ENCODE assay signal across 16 cellular contexts in genomic region chr9:89449261-89449671, GRCh38. TPM values are rescaled to one million over a fixed set of nuclear protein-coding genes. Genes with fewer than 3 reads are reported as not detected.
DNase-seq lines count a peak whose midpoint lies in the region; ATAC-seq, FAIRE-seq and TF ChIP-seq lines count a peak whose summit lies in the region.
"Had no signal": no experiment of that assay in that cellular context is flagged by ENCODE, and none has a peak within 500 bp of the region (broad histone marks: within the 10 kb centered on the region; RNA-seq: fewer than 3 reads in every experiment).

No MANE protein-coding gene starts in this region.

- no peak overlapping the region for H3K23ac ChIP-seq in IMR-90 (ENCODE audit: low read depth, low read length)

- CTCF ChIA-PET in activated CD4-positive, alpha-beta T cell treated with anti-CD3 and anti-CD28 coated beads for 36 hours (lab: Charles Lee) = interaction anchor here (0.6 to 14.9 kb wide), 7 partner anchors 8 to 100 kb away, joined by 3 to 118 read pairs (median 7); no protein-coding TSS in a partner anchor
- CTCF ChIA-PET in IMR-90 (lab: Yijun Ruan, JAX) = no interaction called here
- CTCF ChIA-PET in K562 (lab: Yijun Ruan, JAX; ENCODE audit: low intra/inter-chr PET ratio) = no interaction called here

- no peaks in the 10 kb centered on the region for H3K79me1 ChIP-seq in IMR-90 (ENCODE audit: low read depth in 1 of 2, low read length in 2 of 2)

- no peaks in the 10 kb centered on the region for H3K27me3 Mint-ChIP-seq in activated CD4-positive, alpha-beta T cell treated with anti-CD3 and anti-CD28 coated beads for 36 hours
- H3K27me3 Mint-ChIP-seq: dendritic cell treated with granulocyte-macrophage colony-stimulating factor and Interleukin-4, amounts not matched to agents 40 ng/mL and 50 ng/mL, for 4 days had no signal

- no peaks in the 10 kb centered on the region for H3K9me3 Mint-ChIP-seq in activated CD4-positive, alpha-beta T cell treated with anti-CD3 and anti-CD28 coated beads for 36 hours (ENCODE audit: low read depth)
- H3K9me3 Mint-ChIP-seq: dendritic cell treated with granulocyte-macrophage colony-stimulating factor and Interleukin-4, amounts not matched to agents 40 ng/mL and 50 ng/mL, for 4 days had no signal

- H2BK20ac ChIP-seq in IMR-90 (ENCODE audit: low read depth, low read length) = no peak overlapping the region

- no peak overlapping the region for H2AK9ac ChIP-seq in IMR-90 (replicated peaks; ENCODE audit: low read depth, low read length, poor library complexity)

- peaks cover 4% of the 10 kb centered on the region for H3K36me3 ChIP-seq in IMR-90 (ENCODE audit: control insufficient read depth, insufficient read depth, low read length)
- H3K36me3 ChIP-seq in K562 (ENCODE audit: control insufficient read depth, insufficient read depth, low read length) = no peaks in the 10 kb centered on the region
- H3K36me3 ChIP-seq: right atrium auricular region, vagina had no signal

- no peak overlapping the region for H4K5ac ChIP-seq in IMR-90 (ENCODE audit: low read depth, low read length)

- peaks cover 95% of the 10 kb centered on the region for H3K4me1 Mint-ChIP-seq in activated CD4-positive, alpha-beta T cell treated with anti-CD3 and anti-CD28 coated beads for 36 hours

- H3K9me3 ChIP-seq in IMR-90 (ENCODE audit: control insufficient read depth, insufficient read depth, low read length) = no peaks in the 10 kb centered on the region
- no peaks in the 10 kb centered on the region for H3K9me3 ChIP-seq in K562 (replicated peaks; ENCODE audit: control insufficient read depth, insufficient read depth, low read depth, low read length)
- H3K9me3 ChIP-seq: A549, Caco-2, right atrium auricular region, vagina had no signal

- in situ Hi-C loops in IMR-90 (cut with MboI; ENCODE audit: low sequenced_read_pairs) = no loop called here
- in situ Hi-C loops in K562 (cut with MboI) = no loop called here

- POLR2A ChIA-PET in activated CD4-positive, alpha-beta T cell treated with anti-CD3 and anti-CD28 coated beads for 36 hours (lab: Charles Lee) = interaction anchor here (0.8 to 2.0 kb wide), 3 partner anchors 8 to 22 kb away, joined by 4 to 10 read pairs (median 9); no protein-coding TSS in a partner anchor
- POLR2A ChIA-PET in IMR-90 (lab: Charles Lee; ENCODE audit: unreplicated experiment) (no interaction called here), K562 (lab: Yijun Ruan, JAX) (interaction anchor here (1.0 kb wide), 1 partner anchor 10 kb away, joined by 5 read pairs; no protein-coding TSS in a partner anchor)

- H3K4me3 Mint-ChIP-seq in activated CD4-positive, alpha-beta T cell treated with anti-CD3 and anti-CD28 coated beads for 36 hours = peak overlapping the region; percentile 33
- H3K4me3 Mint-ChIP-seq: dendritic cell treated with granulocyte-macrophage colony-stimulating factor and Interleukin-4, amounts not matched to agents 40 ng/mL and 50 ng/mL, for 4 days had no signal

- H2BK15ac ChIP-seq in IMR-90 (ENCODE audit: low read depth, low read length) = no peak overlapping the region

- H4K20me1 ChIP-seq in IMR-90 (ENCODE audit: insufficient read depth, low read length) = no peaks in the 10 kb centered on the region
- no peaks in the 10 kb centered on the region; the same call in 1 of the 2 replicates for H4K20me1 ChIP-seq in K562 (replicated peaks; ENCODE audit: control insufficient read depth, insufficient read depth, low read length)

- no peak overlapping the region for H4K8ac ChIP-seq in IMR-90 (ENCODE audit: low read depth in 2 of 2, low read length in 2 of 2)

- H3K36me3 Mint-ChIP-seq in activated CD4-positive, alpha-beta T cell treated with anti-CD3 and anti-CD28 coated beads for 36 hours (ENCODE audit: low read depth) = peaks cover 72% of the 10 kb centered on the region

- no peak overlapping the region for H4K91ac ChIP-seq in IMR-90 (ENCODE audit: insufficient read depth, low read depth, low read length)

- intact Hi-C loops in activated CD4-positive, alpha-beta T cell treated with anti-CD3 and anti-CD28 coated beads for 36 hours (cut with DNase I, micrococcal nuclease) = no loop called here
- intact Hi-C loops in IMR-90 (cut with micrococcal nuclease) = no loop called here
- intact Hi-C loops in K562 (cut with micrococcal nuclease) = no loop called here

- dilution Hi-C loops in IMR-90 (cut with HindIII; ENCODE audit: low sequenced_read_pairs, unreplicated experiment) = no loop called here

- TF ChIP-seq EP300 in K562 (IDR thresholded peaks at IDR 0.05; ENCODE audit: low read length) = no peak

- no peak for DNase-seq in activated CD4-positive, alpha-beta T cell treated with anti-CD3 and anti-CD28 coated beads for 36 hours
- DNase-seq in activated CD4-positive, alpha-beta T cell treated with anti-CD3 and anti-CD28 coated beads, Interleukin-2, amount 50 U/mL, for 1 hour = no peak
- DNase-seq in IMR-90 = no peak
- no peak for DNase-seq in K562 (ENCODE audit: extremely low read depth in 1 of 4, low spot score in 3 of 4)
- DNase-seq in omental fat pad (ENCODE audit: low spot score) = no peak
- DNase-seq in GDM1 (lab: John Stamatoyannopoulos, UW) = no peak
- DNase-seq in NCI-H2227 (lab: John Stamatoyannopoulos, UW; ENCODE audit: unreplicated experiment) = no peak
- DNase-seq: Caco-2; stimulated activated CD4-positive, alpha-beta T cell treated with anti-CD3 and anti-CD28 coated beads, Interleukin-2, amount 100 ng/mL, for 24 hours had no signal

- H2BK120ac ChIP-seq in IMR-90 (ENCODE audit: low read depth, low read length) = no peak overlapping the region

- H3K9ac ChIP-seq in IMR-90 (ENCODE audit: low read depth, low read length) (no peak overlapping the region), K562 (ENCODE audit: insufficient read depth in 1 of 2, low read depth in 2 of 2, low read length in 2 of 2) (no peak overlapping the region)

- H3K27me3 ChIP-seq in IMR-90 (ENCODE audit: control insufficient read depth, insufficient read depth, low read length) (no peaks in the 10 kb centered on the region), K562 (ENCODE audit: control insufficient read depth in 2 of 2, insufficient read depth in 2 of 2, low read length in 2 of 2) (peaks cover 0 to 42% of the 10 kb centered on the region in 2 experiments; a peak in 3 of 5 replicates)
- H3K27me3 ChIP-seq: right atrium auricular region, vagina had no signal

- no CpG with 5 or more reads among the region's 17 CpGs for WGBS in IMR-90 (ENCODE audit: extremely low coverage in 2 of 2, insufficient read length in 1 of 2), 2 experiments
- WGBS in K562 (ENCODE audit: insufficient coverage, low coverage, missing lambda C conversion rate) = 11% methylated on average over 11 of the region's 17 CpGs

- TF ChIP-seq RAD21 in IMR-90 (IDR thresholded peaks at IDR 0.05; ENCODE audit: low read length) (no peak), K562 (CRISPR knock-in tag; conservative IDR thresholded peaks at IDR 0.05 in 1 of 2, IDR thresholded peaks at IDR 0.05 in 1 of 2) (no peak)

- no peak overlapping the region for H3K4me2 ChIP-seq in IMR-90 (ENCODE audit: low read depth, low read length)
- no peak overlapping the region for H3K4me2 ChIP-seq in K562 (ENCODE audit: insufficient read depth, low read length)
- H3K4me2 ChIP-seq: A549 had no signal

- no peak overlapping the region for H3K56ac ChIP-seq in IMR-90 (ENCODE audit: extremely low read depth, insufficient read depth, low read length)

- ATAC-seq in activated CD4-positive, alpha-beta T cell treated with anti-CD3 and anti-CD28 coated beads for 36 hours = no peak
- ATAC-seq in IMR-90 (ENCODE audit: low read depth) (no peak), K562 (no peak), omental fat pad (ENCODE audit: low FRiP score) (peak; percentile 7), GM19455 (IDR thresholded peaks at IDR 0.05; ENCODE audit: unreplicated experiment) (no peak)
- ATAC-seq: A549, left lobe of liver, Right ventricle myocardium inferior had no signal

- peak overlapping the region; percentile 93 for H3K27ac Mint-ChIP-seq in activated CD4-positive, alpha-beta T cell treated with anti-CD3 and anti-CD28 coated beads for 36 hours
- H3K27ac Mint-ChIP-seq: dendritic cell treated with granulocyte-macrophage colony-stimulating factor and Interleukin-4, amounts not matched to agents 40 ng/mL and 50 ng/mL, for 4 days had no signal

- BruUV-seq in IMR-90 (replicated peaks; lab: Mats Ljungman, UMichigan) (no TSS peak), K562 (replicated peaks; lab: Mats Ljungman, UMichigan) (no TSS peak)

- H2AFZ ChIP-seq in IMR-90 (replicated peaks; ENCODE audit: low read length, poor library complexity) (peak overlapping the region; percentile 32), K562 (ENCODE audit: low read depth, low read length) (no peak overlapping the region)

- H3K9me1 ChIP-seq in IMR-90 (ENCODE audit: insufficient read depth, low read length) (no peaks in the 10 kb centered on the region; the same call in 1 of the 2 replicates), K562 (ENCODE audit: control insufficient read depth, insufficient read depth, low read length) (no peaks in the 10 kb centered on the region)

- TF ChIP-seq CTCF in IMR-90 (conservative IDR thresholded peaks at IDR 0.05; ENCODE audit: low read depth, low read length) (no peak), K562 (IDR thresholded peaks at IDR 0.05 in 2 of 3, conservative IDR thresholded peaks at IDR 0.05 in 1 of 3; ENCODE audit: insufficient read depth in 2 of 3, low read depth in 1 of 3, low read length in 3 of 3) (no peak), omental fat pad (IDR thresholded peaks at IDR 0.05) (no peak)

- no peaks in the 10 kb centered on the region for H3K79me2 ChIP-seq in K562 (ENCODE audit: control insufficient read depth, insufficient read depth, low read length)

- H3K4me1 ChIP-seq in IMR-90 (ENCODE audit: control insufficient read depth, insufficient read depth, low read length) = no peaks in the 10 kb centered on the region; the same call in 1 of the 2 replicates
- H3K4me1 ChIP-seq in K562 (replicated peaks in 1 of 2; ENCODE audit: control insufficient read depth in 2 of 2, insufficient read depth in 2 of 2, low read length in 2 of 2) = no peaks in the 10 kb centered on the region
- H3K4me1 ChIP-seq: A549, Caco-2 had no signal

- H3K4me3 ChIP-seq in IMR-90 (ENCODE audit: insufficient read depth, low read depth, low read length) = no peak overlapping the region
- no peak overlapping the region for H3K4me3 ChIP-seq in K562
- H3K4me3 ChIP-seq: A549, right atrium auricular region, vagina had no signal

- no peak overlapping the region for H3K27ac ChIP-seq in IMR-90 (ENCODE audit: insufficient read depth, low read length)
- no peak overlapping the region for H3K27ac ChIP-seq in K562 (ENCODE audit: extremely low read depth, low read depth, low read length)
- H3K27ac ChIP-seq: A549, right atrium auricular region, vagina had no signal

- H3K4ac ChIP-seq in IMR-90 (ENCODE audit: low read depth, low read length) = no peak overlapping the region

- H2BK5ac ChIP-seq in IMR-90 (ENCODE audit: low read depth, low read length, poor library complexity, severe bottlenecking) = no peak overlapping the region

- no peak for TF ChIP-seq POLR2A in IMR-90 (IDR thresholded peaks at IDR 0.05; ENCODE audit: low read depth, low read length)
- no peak for TF ChIP-seq POLR2A in K562 (conservative IDR thresholded peaks at IDR 0.05)

- H3K18ac ChIP-seq in IMR-90 (ENCODE audit: low read depth, low read length) = no peak overlapping the region

- no peak overlapping the region for H2AK5ac ChIP-seq in IMR-90 (ENCODE audit: low read depth, low read length)

- FAIRE-seq in K562 (lab: Jason Lieb, UNC) = no peak
- FAIRE-seq: A549 had no signal

- no peak overlapping the region for H3K14ac ChIP-seq in IMR-90 (replicated peaks; ENCODE audit: low read depth, low read length)

RNA-seq across cellular contexts. Expression of gene SEMA4D, which starts 48.6 kb away (rescaled TPM):
- total RNA-seq in activated CD4-positive, alpha-beta T cell treated with anti-CD3 and anti-CD28 coated beads for 36 hours = 100 to 1,000 TPM; 215 to 226 TPM
- total RNA-seq in IMR-90 (2012; rRNA removed) (0.56 and 0.90 TPM in 2 replicates), K562 (2014; rRNA removed) (2.3 and 2.5 TPM in 2 replicates), K562 (2014; rRNA removed; fragmentation: Illumina TruSeq; extraction: Trizol) (1.4 and 1.8 TPM in 2 replicates), K562 (2015; rRNA removed; fragmentation: Illumina TruSeq; extraction: Trizol) (1.4 and 1.8 TPM in 2 replicates), K562 (2021) (4.7 and 5.1 TPM in 2 replicates), omental fat pad (10 to 100 TPM; 14.2 to 49.5 (median 18.3) TPM)
- polyA plus RNA-seq in IMR-90 (2012; rRNA removed) (1.1 and 1.5 TPM in 2 replicates), K562 (2011; rRNA removed) (0.64 and 0.68 TPM in 2 replicates), K562 (2014; fragmentation: Illumina TruSeq; extraction: Trizol) (1.9 and 2.7 TPM in 2 replicates), K562 (2014; fragmentation: Nextera tagmentation; extraction: Ambion mirVana) (under 1 TPM; 0.38 to 0.45 TPM), K562 (2014; rRNA removed) (1.3 and 1.9 TPM in 2 replicates)
- polyA plus RNA-seq in IMR-90 (2012; cell fraction: cytosol; rRNA removed) = 0.82 and 1.2 TPM in 2 replicates
- 6.2 and 6.8 TPM in 2 replicates for polyA plus RNA-seq in IMR-90 (2012; cell fraction: nucleus; rRNA removed; ENCODE audit: low replicate concordance)
- total RNA-seq in K562 (2011; cell fraction: chromatin; rRNA removed; ENCODE audit: low replicate concordance) = 6.2 and 8.7 TPM in 2 replicates
- 4.2 and 8.3 TPM in 2 replicates for total RNA-seq in K562 (2011; cell fraction: nucleolus; rRNA removed)
- 5.5 and 5.9 TPM in 2 replicates for total RNA-seq in K562 (2011; cell fraction: nucleoplasm; rRNA removed)
- polyA plus RNA-seq in K562 (2011; cell fraction: cytosol; rRNA removed) = 0.46 and 1.0 TPM in 2 replicates
- 2.3 and 5.1 TPM in 2 replicates for polyA plus RNA-seq in K562 (2011; cell fraction: nucleus; rRNA removed)
- polyA plus RNA-seq in K562 (2012) = 1.7 and 2.5 TPM in 2 replicates
- 0.99 and 1.4 TPM in 2 replicates for polyA minus RNA-seq in K562 (2011; rRNA and poly(A)+ RNA removed)
- 1.7 TPM in 1 of 2 replicates, not detected in the other for polyA minus RNA-seq in K562 (2011; cell fraction: cytosol; rRNA and poly(A)+ RNA removed)
- polyA minus RNA-seq in K562 (2011; cell fraction: nucleus; rRNA and poly(A)+ RNA removed) = 2.4 and 5.3 TPM in 2 replicates

Comparison
In these comparisons a context has a peak if more than half of its experiments do, and no peak if none do; other contexts are left out.
1. RNA of gene SEMA4D, which starts 48.6 kb away (total RNA-seq): 215 to 226 TPM in activated CD4-positive, alpha-beta T cell treated with anti-CD3 and anti-CD28 coated beads for 36 hours; 14.2 to 49.5 TPM in omental fat pad, 1.4 to 8.7 TPM in K562 and 0.56 to 0.90 TPM in IMR-90; every median in the first group is over 4 times any median in the second.